Comparison of ENCODE assay signal across 20 cellular contexts in genomic region chr22:47795477-47796127, GRCh38.
A peak's percentile ranks its signal among the peaks of the same experiment; 100 is the strongest.
DNase-seq lines count a peak whose midpoint lies in the region; ATAC-seq, FAIRE-seq and TF ChIP-seq lines count a peak whose summit lies in the region.
"Had no signal": no experiment of that assay in that cellular context is flagged by ENCODE, and none has a peak within 500 bp of the region (broad histone marks: within the 10 kb centered on the region; RNA-seq: fewer than 3 reads in every experiment).

No MANE protein-coding gene starts in this region.

- no peaks in the 10 kb centered on the region for H3K9me3 Mint-ChIP-seq in type B pancreatic cell

- no peaks in the 10 kb centered on the region for H4K20me1 ChIP-seq in HepG2 (ENCODE audit: insufficient read depth, low read length)

- TF ChIP-seq EP300 in HepG2 (IDR thresholded peaks at IDR 0.05; ENCODE audit: low read depth in 2 of 2, low read length in 2 of 2), result no peak
- TF ChIP-seq EP300 in HepG2 (CRISPR knock-in tag; IDR thresholded peaks at IDR 0.05; ENCODE audit: borderline replicate concordance), result no peak

- H3K4me1 ChIP-seq in HepG2 (ENCODE audit: insufficient read depth, low read length), result no peaks in the 10 kb centered on the region
- H3K4me1 ChIP-seq in BE2C, result no peaks in the 10 kb centered on the region

- BruUV-seq in HepG2 (replicated peaks; lab: Mats Ljungman, UMichigan), result no TSS peak

- no peak overlapping the region for H3K4me2 ChIP-seq in HepG2 (ENCODE audit: low read depth, low read length)

- no peak overlapping the region for H2AFZ ChIP-seq in HepG2 (ENCODE audit: low read length)

- H3K27ac Mint-ChIP-seq in type B pancreatic cell, result no peak overlapping the region

- CTCF ChIA-PET in HepG2 (lab: Yijun Ruan, JAX; ENCODE audit: low intra/inter-chr PET ratio, low total read pairs), result no interaction called here

- intact Hi-C loops in HepG2 (cut with micrococcal nuclease; ENCODE audit: unreplicated experiment), result no loop called here

- no peak overlapping the region for H3K4me3 Mint-ChIP-seq in type B pancreatic cell

- TF ChIP-seq POLR2A in HepG2 (IDR thresholded peaks at IDR 0.05; ENCODE audit: insufficient read depth in 1 of 2, low read depth in 2 of 2, low read length in 2 of 2), result no peak

- 0% methylated on average over 4 of the region's 10 CpGs for WGBS in HepG2 (ENCODE audit: low lambda C conversion rate)

- peak; percentile 37 for DNase-seq in activated CD8-positive, alpha-beta memory T cell treated with anti-CD3 and anti-CD28 coated beads for 24 hours
- no peak for DNase-seq in activated CD8-positive, alpha-beta memory T cell treated with anti-CD3 and anti-CD28 coated beads, Interleukin-2, amount 50 U/mL, for 4 hours
- no peak for DNase-seq in bronchial epithelial cell (ENCODE audit: low read depth)
- no peak for DNase-seq in HepG2 (ENCODE audit: low spot score)
- DNase-seq in type B pancreatic cell (ENCODE audit: extremely low spot score, unreplicated experiment), result peak; percentile 32
- DNase-seq in H4 (ENCODE audit: low spot score), result no peak
- DNase-seq in pons (ENCODE audit: low spot score), result no peak
- no peak for DNase-seq in BE2C
- DNase-seq: 8988T, COR-L47, DMS53, MV-4-11, NCI-H1436 treated with DMSO at 0.1 percent for 48 hours, NCI-H2081, NCI-H2227 treated with DMSO at 0.1 percent for 48 hours, NCI-H526 treated with DMSO at 0.1 percent for 48 hours, RPMI8226 had no signal

- no peak overlapping the region for H3K27ac ChIP-seq in HepG2 (ENCODE audit: extremely low read length, insufficient read depth, low read length)
- H3K27ac ChIP-seq: C4-2B had no signal

- ATAC-seq in HepG2, result peak; percentile 56; the same call in 2 of the 3 replicates
- ATAC-seq: GM12878 had no signal

- H3K9ac ChIP-seq in HepG2 (ENCODE audit: insufficient read depth, low read depth, low read length), result no peak overlapping the region

- FAIRE-seq in bronchial epithelial cell (lab: Jason Lieb, UNC) (peak; percentile 77), HepG2 (lab: Jason Lieb, UNC) (no peak)
- FAIRE-seq: GM12878, GM18507 had no signal

- no peaks in the 10 kb centered on the region for H3K36me3 Mint-ChIP-seq in type B pancreatic cell

- no peaks in the 10 kb centered on the region for H3K4me1 Mint-ChIP-seq in type B pancreatic cell (ENCODE audit: unreplicated experiment)

- TF ChIP-seq CTCF in bronchial epithelial cell (IDR thresholded peaks at IDR 0.05; ENCODE audit: insufficient read depth, low read length, severe bottlenecking), result no peak
- peak; percentile 15; the same call in 1 of the 2 replicates for TF ChIP-seq CTCF in HepG2 (CRISPR knock-in tag; IDR thresholded peaks at IDR 0.05)
- TF ChIP-seq CTCF in type B pancreatic cell (conservative IDR thresholded peaks at IDR 0.05), result no peak
- no peak for TF ChIP-seq CTCF in BE2C (IDR thresholded peaks at IDR 0.05; ENCODE audit: low read depth, low read length)

- in situ Hi-C loops in HepG2 (cut with HindIII; ENCODE audit: extremely low pct_ligation_motif_present, low pct_unique_long_range_greater_than_20kb), result no loop called here

- no peaks in the 10 kb centered on the region for H3K9me3 ChIP-seq in HepG2 (ENCODE audit: low read length)
- no peaks in the 10 kb centered on the region; the same call in 1 of the 2 replicates for H3K9me3 ChIP-seq in BE2C

- no peaks in the 10 kb centered on the region for H3K27me3 Mint-ChIP-seq in type B pancreatic cell

- no peaks in the 10 kb centered on the region for H3K27me3 ChIP-seq in bronchial epithelial cell (ENCODE audit: control insufficient read depth, insufficient read depth, low read length)
- H3K27me3 ChIP-seq in HepG2 (ENCODE audit: control insufficient read depth in 1 of 2, insufficient read depth in 2 of 2, low read length in 2 of 2), result peaks cover 0 to 1% of the 10 kb centered on the region in 2 experiments; a peak in 1 of 5 replicates
- H3K27me3 ChIP-seq in BE2C, result no peaks in the 10 kb centered on the region

- POLR2A ChIA-PET in HepG2 (lab: Yijun Ruan, JAX), result no interaction called here

- H3K36me3 ChIP-seq in bronchial epithelial cell (ENCODE audit: control insufficient read depth, insufficient read depth, low read length) (no peaks in the 10 kb centered on the region), HepG2 (replicated peaks in 1 of 2; ENCODE audit: control insufficient read depth in 1 of 2, insufficient read depth in 2 of 2, low read length in 2 of 2) (no peaks in the 10 kb centered on the region), BE2C (no peaks in the 10 kb centered on the region)

- no peak overlapping the region for H3K4me3 ChIP-seq in bronchial epithelial cell (ENCODE audit: low read depth, low read length)
- H3K4me3 ChIP-seq in HepG2 (replicated peaks in 1 of 3; ENCODE audit: insufficient read depth in 1 of 3, low read depth in 2 of 3, low read length in 3 of 3), result no peak overlapping the region
- no peak overlapping the region for H3K4me3 ChIP-seq in BE2C (ENCODE audit: low read depth, low read length)
- H3K4me3 ChIP-seq: GM12878 had no signal

- no peaks in the 10 kb centered on the region for H3K79me2 ChIP-seq in HepG2 (ENCODE audit: insufficient read depth, low read length)

- TF ChIP-seq RAD21 in HepG2 (CRISPR knock-in tag; IDR thresholded peaks at IDR 0.05), result no peak

TF ChIP-seq in HepG2, 621 proteins besides CTCF, POLR2A, EP300 and RAD21 (continues in another document):
- TF ChIP-seq KAT2B (IDR thresholded peaks at IDR 0.05; ENCODE audit: borderline replicate concordance, low read depth, low read length) (no peak), ZC3H4 (CRISPR knock-in tag; IDR thresholded peaks at IDR 0.05; ENCODE audit: borderline replicate concordance) (no peak), ZSCAN21 (CRISPR knock-in tag; IDR thresholded peaks at IDR 0.05; ENCODE audit: borderline replicate concordance) (no peak), HNRNPL (IDR thresholded peaks at IDR 0.05; ENCODE audit: low read depth, low read length) (no peak), ZNF891 (CRISPR knock-in tag; IDR thresholded peaks at IDR 0.05) (no peak), NR3C1 (CRISPR knock-in tag; IDR thresholded peaks at IDR 0.05) (no peak), CENPT (CRISPR knock-in tag; IDR thresholded peaks at IDR 0.05; ENCODE audit: low read depth) (no peak), DNMT3B (CRISPR knock-in tag; conservative IDR thresholded peaks at IDR 0.05) (no peak), RXRA (CRISPR knock-in tag; IDR thresholded peaks at IDR 0.05) (no peak), AKNA (CRISPR knock-in tag; IDR thresholded peaks at IDR 0.05; ENCODE audit: borderline replicate concordance) (no peak), ZNF788 (CRISPR knock-in tag; IDR thresholded peaks at IDR 0.05; ENCODE audit: borderline replicate concordance) (no peak)

Comparison
In these comparisons a context has a peak if more than half of its experiments do, and no peak if none do; other contexts are left out.
1. DNase-seq: peak in activated CD8-positive, alpha-beta memory T cell treated with anti-CD3 and anti-CD28 coated beads for 24 hours (single experiment) and type B pancreatic cell (single experiment); none in activated CD8-positive, alpha-beta memory T cell treated with anti-CD3 and anti-CD28 coated beads, Interleukin-2, amount 50 U/mL, for 4 hours (single experiment), bronchial epithelial cell (single experiment), HepG2 (single experiment), H4 (single experiment), pons (single experiment) and BE2C (single experiment).